8 cellular contexts compared by ENCODE assay signal in the genomic region with DNA sequence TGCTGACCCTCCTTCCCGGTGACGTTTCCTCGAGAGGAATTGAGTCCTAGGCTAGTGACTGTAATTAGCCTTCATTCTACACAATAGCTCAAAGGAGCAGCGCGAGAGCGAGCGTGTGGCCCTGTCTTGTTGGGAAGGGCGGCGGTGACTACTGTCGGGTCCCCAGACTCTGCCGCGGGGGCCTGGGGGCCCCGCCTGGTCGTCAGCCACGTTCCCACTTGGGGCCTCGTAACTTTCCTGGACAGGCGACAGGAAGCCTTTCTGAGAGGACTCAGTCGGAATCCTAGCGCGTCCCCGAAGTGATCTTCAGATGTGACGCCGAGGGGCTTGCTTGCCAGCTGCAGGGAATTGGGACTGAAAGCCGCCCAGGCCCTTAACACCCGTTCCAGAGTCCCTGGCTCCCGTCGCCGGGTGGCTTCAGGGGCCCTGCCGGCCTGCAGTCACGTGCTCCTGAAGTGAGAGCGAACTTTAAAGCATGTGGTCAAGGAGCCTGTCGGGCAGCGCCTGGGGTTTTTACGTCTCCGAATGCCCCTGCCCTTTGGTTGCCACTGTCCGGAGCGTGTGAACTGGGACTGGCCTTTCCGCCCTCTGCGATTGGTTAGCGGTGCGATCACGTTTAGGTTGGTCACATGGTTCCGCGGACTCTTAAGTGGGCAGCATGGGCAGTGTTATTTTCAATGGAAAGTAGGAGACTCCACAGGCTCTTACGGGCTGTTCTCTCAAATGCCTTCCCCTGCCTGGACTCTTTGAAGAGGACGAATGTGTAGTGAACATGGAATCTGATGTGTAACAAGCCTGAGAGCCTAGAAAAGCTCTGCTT. TPM values are rescaled to one million over a fixed set of nuclear protein-coding genes. Genes with fewer than 3 reads are reported as not detected.
DNase-seq lines count a peak whose midpoint lies in the region; ATAC-seq and TF ChIP-seq lines count a peak whose summit lies in the region.

No MANE protein-coding gene starts in this region.

- TF ChIP-seq RAD21 in liver (IDR thresholded peaks at IDR 0.05) = peak; percentile 4 to 10

- H3K9me3 ChIP-seq in ectodermal cell (ENCODE audit: control insufficient read depth, low read length) (no peaks in the 10 kb centered on the region), liver (ENCODE audit: control insufficient read depth in 4 of 4, low read length in 3 of 4) (no peaks in the 10 kb centered on the region)

- peak; percentile 6 for ATAC-seq in HG02759 (IDR thresholded peaks at IDR 0.05; ENCODE audit: unreplicated experiment)
- no peak for ATAC-seq in stimulated activated naive CD8-positive, alpha-beta T cell treated with anti-CD3 and anti-CD28 coated beads, Interleukin-15, Interleukin-2, amounts not matched to agents 100 U/mL and 50 U/mL, for 24 hours
- ATAC-seq in HG03565 (IDR thresholded peaks at IDR 0.05; ENCODE audit: unreplicated experiment) = no peak

- H3K4me1 ChIP-seq in ectodermal cell (ENCODE audit: control insufficient read depth, insufficient read depth, low read length) = no peaks in the 10 kb centered on the region
- peaks cover 9 to 29% (median 16%) of the 10 kb centered on the region in 4 donors for H3K4me1 ChIP-seq in liver (ENCODE audit: control insufficient read depth in 4 of 4, insufficient read depth in 4 of 4, low read length in 3 of 4)

- no peak overlapping the region for H3K9ac ChIP-seq in liver (ENCODE audit: low read depth in 1 of 2, low read length in 2 of 2)

- 2 to 3% methylated on average over 46 of the region's 46 CpGs for WGBS in ectodermal cell, 2 experiments
- WGBS in liver = 8% methylated on average over 46 of the region's 46 CpGs

- DNase-seq in DMS53 treated with DMSO at 0.1 percent for 48 hours (lab: John Stamatoyannopoulos, UW; ENCODE audit: unreplicated experiment) (peak; percentile 16), SHP77 (lab: John Stamatoyannopoulos, UW) (peak; percentile 12 to 52), cerebellar nuclear complex (lab: John Stamatoyannopoulos, UW) (no peak)
- DNase-seq in stimulated activated naive CD8-positive, alpha-beta T cell treated with anti-CD3 and anti-CD28 coated beads, Interleukin-15, Interleukin-2, amounts not matched to agents 100 U/mL and 50 U/mL, for 24 hours = peak; percentile 8

- no peak for TF ChIP-seq CTCF in liver (IDR thresholded peaks at IDR 0.05; ENCODE audit: low read depth, low read length, missing input control)

- no peaks in the 10 kb centered on the region for H3K36me3 ChIP-seq in ectodermal cell (ENCODE audit: control insufficient read depth, insufficient read depth, low read length)
- H3K36me3 ChIP-seq in liver (ENCODE audit: control insufficient read depth in 4 of 4, insufficient read depth in 3 of 4, low read depth in 1 of 4, low read length in 3 of 4) = no peaks in the 10 kb centered on the region

- no peak overlapping the region for H3K27ac ChIP-seq in ectodermal cell (ENCODE audit: insufficient read depth, low read depth, low read length, poor library complexity, severe bottlenecking)
- peak overlapping the region in 1 of 2 donors; percentile 28 for H3K27ac ChIP-seq in liver (ENCODE audit: low read depth in 1 of 2, low read length in 2 of 2)

- H3K27me3 ChIP-seq in ectodermal cell (ENCODE audit: control insufficient read depth, insufficient read depth, low read length, poor library complexity, severe bottlenecking) (peaks cover 56% of the 10 kb centered on the region), liver (ENCODE audit: control insufficient read depth in 4 of 4, insufficient read depth in 4 of 4, low read length in 3 of 4) (peaks cover 0 to 6% (median 2%) of the 10 kb centered on the region in 4 donors)

- H3K4me3 ChIP-seq in ectodermal cell (ENCODE audit: insufficient read depth, low read depth, low read length) (peak overlapping the region; percentile 70), liver (ENCODE audit: low read depth in 1 of 3, low read length in 3 of 3) (peak overlapping the region; percentile 27 to 49 (median 41))

TF ChIP-seq in liver, 16 proteins besides CTCF, POLR2A, EP300 and RAD21:
- TF ChIP-seq RXRA (IDR thresholded peaks at IDR 0.05) = peak; percentile 13 to 52
- TF ChIP-seq MAX (IDR thresholded peaks at IDR 0.05) = peak; percentile 62
- TF ChIP-seq TAF1 (conservative IDR thresholded peaks at IDR 0.05) = no peak
- TF ChIP-seq SP1 (IDR thresholded peaks at IDR 0.05) = peak; percentile 51
- no peak for TF ChIP-seq GABPA (IDR thresholded peaks at IDR 0.05 in 1 of 2, conservative IDR thresholded peaks at IDR 0.05 in 1 of 2)
- peak; percentile 25 to 48 for TF ChIP-seq HNF4A (conservative IDR thresholded peaks at IDR 0.05)
- peak; percentile 23 for TF ChIP-seq YY1 (IDR thresholded peaks at IDR 0.05)
- peak in 1 of 2 donors; percentile 39 for TF ChIP-seq JUND (IDR thresholded peaks at IDR 0.05)
TF ChIP-seq in liver: peak in this region for 6.

RNA-seq across cellular contexts. Expression of gene VLDLR, which starts 1.7 kb away (rescaled TPM):
- 11.6 TPM for polyA plus RNA-seq in ectodermal cell (2013, experiment 1 of 4)
- polyA plus RNA-seq in ectodermal cell (2013, experiment 2 of 4) = 9.3 TPM
- 13.9 TPM for polyA plus RNA-seq in ectodermal cell (2013, experiment 3 of 4)
- polyA plus RNA-seq in ectodermal cell (2013, experiment 4 of 4) = 15.4 TPM
- total RNA-seq in liver = 1 to 10 TPM in 1 of 2 donors, under 1 TPM in 1; 0.70 to 2.8 TPM
- polyA plus RNA-seq in liver = 1 to 10 TPM in 1 of 2 donors, under 1 TPM in 1; 0.44 to 2.2 TPM

Comparison
In these comparisons a context has a peak if more than half of its experiments do, and no peak if none do; other contexts are left out.
1. DNase-seq: peak in DMS53 treated with DMSO at 0.1 percent for 48 hours (single experiment), SHP77 (2 of 2) and stimulated activated naive CD8-positive, alpha-beta T cell treated with anti-CD3 and anti-CD28 coated beads, Interleukin-15, Interleukin-2, amounts not matched to agents 100 U/mL and 50 U/mL, for 24 hours (single experiment); none in cerebellar nuclear complex (0 of 2).